18 cellular contexts compared by ENCODE assay signal in the genomic region with DNA sequence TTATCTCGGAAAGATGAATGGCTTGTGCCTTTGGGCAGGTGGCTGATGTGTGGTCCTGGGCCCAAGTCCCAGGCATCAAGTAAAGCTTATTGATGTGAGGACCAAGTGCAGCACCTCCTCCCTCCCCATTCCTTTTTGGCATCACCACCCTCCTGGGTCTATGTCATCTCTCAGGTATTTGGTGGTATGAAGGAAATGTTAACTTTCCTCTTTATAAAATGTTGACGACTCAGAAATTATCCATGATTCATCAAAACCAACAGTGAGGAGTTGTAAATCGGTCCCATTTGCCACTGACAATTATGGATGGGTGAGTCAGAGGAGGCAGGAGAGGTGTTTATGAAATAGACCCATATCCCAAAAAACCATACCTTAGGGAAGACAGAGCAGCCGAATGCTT.
A peak's percentile ranks its signal among the peaks of the same experiment; 100 is the strongest.
DNase-seq lines count a peak whose midpoint lies in the region; ATAC-seq and TF ChIP-seq lines count a peak whose summit lies in the region.
"Had no signal": no experiment of that assay in that cellular context is flagged by ENCODE, and none has a peak within 500 bp of the region (broad histone marks: within the 10 kb centered on the region; RNA-seq: fewer than 3 reads in every experiment).

No MANE protein-coding gene starts in this region.

- DNase-seq in MCF 10A (ENCODE audit: unreplicated experiment) (peak; percentile 63), breast epithelium (ENCODE audit: low spot score in 2 of 2) (no peak), RPMI7951 (ENCODE audit: low read depth) (peak; percentile 75), foreskin fibroblast (peak; percentile 45 to 48), aorta (no peak), NCI-H2029 (lab: John Stamatoyannopoulos, UW) (no peak), thyroid gland (no peak), NCI-H446 (lab: John Stamatoyannopoulos, UW) (no peak)
- DNase-seq: ACHN; activated CD4-positive, alpha-beta T cell treated with anti-CD3 and anti-CD28 coated beads, Interleukin-2, amount 50 U/mL, for 48 hours; activated gamma-delta T cell treated with Interleukin-2 at 50 U/mL for 16 hours; cerebellar nuclear complex; GF-D8; natural killer cell; NCI-H1694 treated with DMSO at 0.1 percent for 48 hours; right lobe of liver; SW 1271; upper lobe of left lung had no signal

- TF ChIP-seq POLR2A in breast epithelium (IDR thresholded peaks at IDR 0.05), result no peak
- no peak for TF ChIP-seq POLR2A in thyroid gland (IDR thresholded peaks at IDR 0.05)

- H3K27ac Mint-ChIP-seq in MCF 10A (ENCODE audit: low read depth, unreplicated experiment), result peak overlapping the region; percentile 71

- 33 to 34% methylated on average over 4 of the region's 4 CpGs for WGBS in aorta, 2 donors
- WGBS in thyroid gland, 2 donors, result 89 to 91% methylated on average over 4 of the region's 4 CpGs

- POLR2A ChIA-PET in MCF 10A (lab: Yijun Ruan, JAX), result interaction anchor here (1.1 to 1.4 kb wide), 3 partner anchors 21 to 137 kb away, joined by 3 to 5 read pairs (median 4); no protein-coding TSS in a partner anchor

- no TSS peak for BruUV-seq in MCF 10A (replicated peaks; lab: Mats Ljungman, UMichigan)

- H3K4me1 Mint-ChIP-seq in MCF 10A (ENCODE audit: insufficient read depth, unreplicated experiment), result peaks cover 19% of the 10 kb centered on the region

- CTCF ChIA-PET in MCF 10A (lab: Yijun Ruan, JAX), result interaction anchor here (1.2 kb wide), 1 partner anchor 188 kb away, joined by 3 read pairs; no protein-coding TSS in a partner anchor

- H3K4me3 ChIP-seq in breast epithelium (no peak overlapping the region), foreskin fibroblast (ENCODE audit: low read depth in 1 of 2, low read length in 2 of 2) (no peak overlapping the region), aorta (ENCODE audit: low read length in 2 of 2) (no peak overlapping the region), thyroid gland (replicated peaks in 1 of 3) (no peak overlapping the region)
- H3K4me3 ChIP-seq: right lobe of liver, upper lobe of left lung had no signal

- H3K4me1 ChIP-seq in breast epithelium (no peaks in the 10 kb centered on the region), aorta (ENCODE audit: control insufficient read depth in 1 of 2, insufficient read depth in 2 of 2, low read length in 2 of 2) (peaks cover 5 to 10% of the 10 kb centered on the region in 2 donors), thyroid gland (no peaks in the 10 kb centered on the region)
- H3K4me1 ChIP-seq: right lobe of liver, upper lobe of left lung had no signal

- H3K36me3 Mint-ChIP-seq in MCF 10A (ENCODE audit: insufficient read depth, unreplicated experiment), result no peaks in the 10 kb centered on the region
- H3K36me3 Mint-ChIP-seq: natural killer cell had no signal

- H3K27me3 Mint-ChIP-seq in MCF 10A (ENCODE audit: insufficient read depth, unreplicated experiment), result no peaks in the 10 kb centered on the region

- H3K27me3 ChIP-seq in breast epithelium (no peaks in the 10 kb centered on the region), aorta (ENCODE audit: control insufficient read depth in 1 of 2, insufficient read depth in 2 of 2, low read length in 1 of 2) (no peaks in the 10 kb centered on the region), thyroid gland (no peaks in the 10 kb centered on the region)
- H3K27me3 ChIP-seq: right lobe of liver, upper lobe of left lung had no signal

- no peaks in the 10 kb centered on the region for H3K9me3 Mint-ChIP-seq in MCF 10A (ENCODE audit: unreplicated experiment)
- H3K9me3 Mint-ChIP-seq: natural killer cell had no signal

- H3K27ac ChIP-seq in breast epithelium (no peak overlapping the region), aorta (ENCODE audit: low read depth in 1 of 2, low read length in 2 of 2) (peak overlapping the region; percentile 86 to 88), thyroid gland (no peak overlapping the region)
- H3K27ac ChIP-seq: right lobe of liver, upper lobe of left lung had no signal

- TF ChIP-seq CTCF in MCF 10A (IDR thresholded peaks at IDR 0.05; ENCODE audit: unreplicated experiment) (no peak), breast epithelium (IDR thresholded peaks at IDR 0.05) (no peak), foreskin fibroblast (IDR thresholded peaks at IDR 0.05; ENCODE audit: low read depth, low read length) (no peak), thyroid gland (IDR thresholded peaks at IDR 0.05) (no peak)

- no peaks in the 10 kb centered on the region for H3K36me3 ChIP-seq in breast epithelium
- H3K36me3 ChIP-seq in aorta (ENCODE audit: control insufficient read depth in 1 of 2, insufficient read depth in 2 of 2, low read length in 1 of 2), result no peaks in the 10 kb centered on the region
- H3K36me3 ChIP-seq in thyroid gland, result no peaks in the 10 kb centered on the region
- H3K36me3 ChIP-seq: right lobe of liver, upper lobe of left lung had no signal

- ATAC-seq in aorta (ENCODE audit: low FRiP score), result no peak
- ATAC-seq: natural killer cell, right lobe of liver had no signal

- no peaks in the 10 kb centered on the region for H3K9me3 ChIP-seq in breast epithelium
- H3K9me3 ChIP-seq in aorta (ENCODE audit: control insufficient read depth, low read length), result peaks cover 2% of the 10 kb centered on the region
- no peaks in the 10 kb centered on the region for H3K9me3 ChIP-seq in thyroid gland
- H3K9me3 ChIP-seq: right lobe of liver, upper lobe of left lung had no signal

- intact Hi-C loops in MCF 10A (cut with micrococcal nuclease) (no loop called here), breast epithelium (cut with DNase I; ENCODE audit: low total_unique reads) (no loop called here), aorta (cut with DNase I) (no loop called here), thyroid gland (cut with DNase I) (no loop called here)

- no peak overlapping the region for H3K4me3 Mint-ChIP-seq in MCF 10A (ENCODE audit: unreplicated experiment)
- H3K4me3 Mint-ChIP-seq: natural killer cell had no signal

Comparison
In these comparisons a context has a peak if more than half of its experiments do, and no peak if none do; other contexts are left out.
1. DNase-seq: peak in MCF 10A (single experiment), RPMI7951 (single experiment) and foreskin fibroblast (2 of 2); none in breast epithelium (0 of 2), aorta (0 of 2), NCI-H2029 (single experiment), thyroid gland (0 of 2) and NCI-H446 (0 of 2).
2. H3K27ac ChIP-seq: peak in aorta (2 of 2); none in breast epithelium (0 of 2) and thyroid gland (0 of 3).